8 cellular contexts compared by ENCODE assay signal in the genomic region with DNA sequence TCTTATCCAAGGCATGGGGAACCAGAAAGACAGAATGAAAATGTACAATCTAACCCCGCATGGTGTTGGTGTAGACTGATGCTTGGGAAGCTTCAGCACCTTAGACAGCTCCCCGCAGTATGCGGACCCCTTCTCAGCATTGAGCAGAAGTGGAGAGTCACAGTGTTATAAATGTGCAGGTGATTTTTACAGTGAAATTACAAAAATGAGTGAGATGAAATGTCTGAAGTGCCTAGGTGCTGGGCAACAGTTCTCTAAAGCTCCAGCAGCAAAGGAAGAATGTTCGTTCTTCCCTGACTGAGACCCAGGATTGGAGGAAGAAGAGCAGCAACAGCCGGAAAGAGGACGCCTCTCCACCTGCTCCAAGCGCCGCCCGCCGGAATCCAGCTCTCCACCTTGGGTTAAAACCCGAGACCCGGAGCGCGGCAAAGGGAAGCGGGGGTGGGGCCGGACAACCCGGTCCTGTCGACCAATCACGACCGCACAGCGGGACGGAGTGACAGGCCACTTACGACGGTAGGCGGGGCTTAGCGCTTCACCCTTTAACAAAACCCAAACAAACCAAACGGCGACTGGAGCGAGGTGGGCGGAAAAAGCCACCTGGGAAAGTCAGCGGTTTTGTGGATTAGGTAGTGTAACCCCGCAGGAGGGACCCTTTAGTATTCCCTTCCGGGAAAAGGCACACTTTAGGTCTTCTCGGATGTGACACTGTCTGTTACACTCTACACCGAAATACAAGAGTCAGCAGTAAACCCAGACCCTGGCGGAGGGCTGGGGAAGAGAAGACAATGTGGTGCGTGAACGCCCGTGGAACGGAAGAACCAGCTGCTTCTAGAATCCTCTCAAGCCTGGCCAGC. TPM values are rescaled to one million over a fixed set of nuclear protein-coding genes. Genes with fewer than 3 reads are reported as not detected.
DNase-seq lines count a peak whose midpoint lies in the region; ATAC-seq and FAIRE-seq lines count a peak whose summit lies in the region.

A gene (minus strand): TSS at position 403 of the 857 bp plus-strand sequence. CDS start 436 bp downstream, outside the sequence.

- ATAC-seq in left cardiac atrium, result peak; percentile 69 to 77
- peak; percentile 97 for ATAC-seq in HG03025 (IDR thresholded peaks at IDR 0.05; ENCODE audit: low FRiP score, unreplicated experiment)

- H3K4me3 ChIP-seq in small intestine (ENCODE audit: low read depth in 1 of 2, low read length in 2 of 2), result no peak within 1 kb of the TSS

- DNase-seq in left cardiac atrium (no peak), cardiac septum (ENCODE audit: low spot score) (no peak), NCI-H345 (lab: John Stamatoyannopoulos, UW) (peak; percentile 96), amniotic epithelial cell (ENCODE audit: low read depth) (peak; percentile 46), iPS DF 4.7 (ENCODE audit: extremely low read depth, low spot score) (peak; percentile 93), small intestine (peak; percentile 2), GM19240 (ENCODE audit: insufficient read length, low spot score) (no peak)

- WGBS in small intestine, 3 donors, result 3 to 8% (median 8%) methylated on average over 40 of the region's 40 CpGs

- H3K27me3 ChIP-seq in small intestine (ENCODE audit: control insufficient read depth in 2 of 2, insufficient read depth in 2 of 2, low read length in 2 of 2), result no peaks in the 10 kb centered on the region

- no peaks in the 10 kb centered on the region for H3K9me3 ChIP-seq in small intestine (ENCODE audit: control insufficient read depth, low read depth)

- H3K36me3 ChIP-seq in small intestine (ENCODE audit: control insufficient read depth in 2 of 2, insufficient read depth in 2 of 2, low read length in 2 of 2), result no peaks in the 10 kb centered on the region

- H3K27ac ChIP-seq in small intestine (ENCODE audit: low read depth in 1 of 2, low read length in 1 of 2), result no peak within 1 kb of the TSS

- no peak for FAIRE-seq in small intestine (lab: Jason Lieb, UNC)

- no peaks in the 10 kb centered on the region for H3K4me1 ChIP-seq in small intestine (ENCODE audit: control insufficient read depth in 2 of 2, insufficient read depth in 1 of 2, low read depth in 1 of 2, low read length in 1 of 2)

- intact Hi-C loops in left cardiac atrium (cut with DNase I), result no loop called here
- intact Hi-C loops in cardiac septum (cut with DNase I), result no loop called here

RNA-seq across cellular contexts. Expression of the gene that starts here (rescaled TPM):
- not detected for total RNA-seq in left cardiac atrium
- total RNA-seq in cardiac septum, result not detected
- polyA plus RNA-seq in small intestine, result under 1 TPM in 1 of 3 donors, not detected in 2; 0.04 TPM

Comparison
In these comparisons a context has a peak if more than half of its experiments do, and no peak if none do; other contexts are left out.
1. Peak in ATAC-seq in left cardiac atrium; RNA of the gene not detected or under 1 TPM.
2. Peak in DNase-seq in small intestine; RNA of the gene not detected or under 1 TPM.
3. DNase-seq: peak in NCI-H345 (single experiment), amniotic epithelial cell (single experiment) and iPS DF 4.7 (single experiment); none in left cardiac atrium (single experiment), cardiac septum (single experiment) and GM19240 (single experiment).